ENCODE assay signal across 8 cellular contexts in the genomic region with DNA sequence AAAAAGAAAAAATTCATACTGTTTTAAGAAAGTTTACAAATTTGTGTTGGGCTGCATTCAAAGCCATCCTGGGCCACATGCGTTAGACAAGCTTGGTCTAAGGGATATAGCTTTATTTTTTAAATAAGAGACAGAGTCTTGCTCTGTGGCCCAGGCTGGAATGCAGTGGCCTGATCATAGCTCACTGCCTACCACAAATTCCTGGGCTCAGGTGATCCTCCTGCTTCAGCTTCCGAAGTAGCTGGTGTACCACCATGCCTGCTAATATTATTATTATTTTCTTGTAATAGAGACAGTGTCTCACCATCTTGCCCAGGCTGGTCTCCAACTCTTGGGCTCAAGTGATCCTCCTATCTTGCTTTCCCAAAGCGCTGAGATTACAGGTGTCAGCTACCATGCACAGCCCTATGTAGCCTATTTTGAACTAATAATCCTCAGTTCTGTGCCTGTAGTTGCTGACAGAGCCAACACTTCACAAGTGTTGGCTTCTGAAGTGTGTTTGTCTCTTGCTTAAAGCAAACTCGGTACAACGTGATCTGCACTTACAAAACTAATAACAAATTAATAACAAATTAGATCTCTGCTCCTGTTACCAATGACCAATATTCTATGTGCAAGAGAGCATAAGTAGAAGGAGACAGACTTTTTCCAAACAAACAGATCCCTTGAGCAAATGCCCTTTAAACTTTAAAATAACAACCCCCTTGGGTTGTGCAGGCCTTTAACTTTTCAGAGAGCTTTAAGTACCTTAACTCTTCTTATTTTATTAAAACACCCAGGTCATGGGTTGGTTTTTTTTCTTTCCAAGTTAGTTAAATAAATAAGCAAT.
DNase-seq lines count a peak whose midpoint lies in the region; ATAC-seq and TF ChIP-seq lines count a peak whose summit lies in the region.

No MANE protein-coding gene starts in this region.

- H3K9me2 ChIP-seq in PC-9 (ENCODE audit: insufficient read depth), result no peaks in the 10 kb centered on the region

- no peak for DNase-seq in left lobe of liver (ENCODE audit: low spot score)
- no peak for DNase-seq in smooth muscle cell (lab: John Stamatoyannopoulos, UW; ENCODE audit: unreplicated experiment)
- DNase-seq in mucosa of descending colon, result no peak
- no peak for DNase-seq in omental fat pad (ENCODE audit: low spot score)
- no peak for DNase-seq in stimulated activated CD4-positive, alpha-beta T cell treated with anti-CD3 and anti-CD28 coated beads, Interleukin-4, amount 100 ng/mL, for 4 hours
- no peak for DNase-seq in PC-9

- TF ChIP-seq CTCF in brain (conservative IDR thresholded peaks at IDR 0.05), result no peak
- TF ChIP-seq CTCF in smooth muscle cell (IDR thresholded peaks at IDR 0.05; ENCODE audit: borderline replicate concordance, insufficient read depth, poor library complexity, severe bottlenecking), result no peak
- no peak for TF ChIP-seq CTCF in mucosa of descending colon (IDR thresholded peaks at IDR 0.05)
- TF ChIP-seq CTCF in omental fat pad (IDR thresholded peaks at IDR 0.05), result no peak
- no peak for TF ChIP-seq CTCF in PC-9 (conservative IDR thresholded peaks at IDR 0.05)

- no peaks in the 10 kb centered on the region for H3K36me3 Mint-ChIP-seq in brain

- no peak overlapping the region for H2AFZ ChIP-seq in smooth muscle cell (ENCODE audit: low read depth)
- H2AFZ ChIP-seq in PC-9, result no peak overlapping the region

- H3K4me3 Mint-ChIP-seq in brain, result peak overlapping the region; percentile 49 to 69 (median 59)

- H3K9me3 Mint-ChIP-seq in brain, result peaks cover 0 to 4% (median 0%) of the 10 kb centered on the region in 5 experiments

- BruUV-seq in PC-9 (replicated peaks; lab: Mats Ljungman, UMichigan), result no TSS peak

- no peaks in the 10 kb centered on the region for H3K79me2 ChIP-seq in smooth muscle cell (ENCODE audit: low read depth)
- no peaks in the 10 kb centered on the region for H3K79me2 ChIP-seq in PC-9 (ENCODE audit: low read depth)

- H3K4me3 ChIP-seq in HUES6 (ENCODE audit: low read depth, low read length), result no peak overlapping the region
- no peak overlapping the region for H3K4me3 ChIP-seq in smooth muscle cell
- no peak overlapping the region for H3K4me3 ChIP-seq in mucosa of descending colon
- H3K4me3 ChIP-seq in PC-9, result no peak overlapping the region

- peaks cover 65% of the 10 kb centered on the region for H3K4me1 Mint-ChIP-seq in brain

- H3F3A ChIP-seq in smooth muscle cell (ENCODE audit: low read depth) (peaks cover 25% of the 10 kb centered on the region), PC-9 (ENCODE audit: insufficient read depth, low read depth) (no peaks in the 10 kb centered on the region; the same call in 1 of the 2 replicates)

- CTCF ChIA-PET in PC-9 (lab: Charles Lee), result interaction anchor here (0.6 kb wide), 1 partner anchor 104 kb away, joined by 5 read pairs; no protein-coding TSS in a partner anchor

- H3K27ac ChIP-seq in HUES6 (ENCODE audit: low read depth, low read length) (peak overlapping the region; percentile 71; the same call in 1 of the 2 replicates), smooth muscle cell (ENCODE audit: low read depth) (peak overlapping the region; percentile 91), PC-9 (no peak overlapping the region)

- no peaks in the 10 kb centered on the region for H3K9me3 ChIP-seq in HUES6 (ENCODE audit: control insufficient read depth, insufficient read depth, low read depth, low read length)
- no peaks in the 10 kb centered on the region for H3K9me3 ChIP-seq in smooth muscle cell (replicated peaks; ENCODE audit: low read depth)
- H3K9me3 ChIP-seq in mucosa of descending colon, result no peaks in the 10 kb centered on the region
- H3K9me3 ChIP-seq in PC-9 (ENCODE audit: insufficient read depth, low read depth), result no peaks in the 10 kb centered on the region

- H3K27me3 ChIP-seq in HUES6 (ENCODE audit: control insufficient read depth, insufficient read depth, low read length), result no peaks in the 10 kb centered on the region
- no peaks in the 10 kb centered on the region for H3K27me3 ChIP-seq in smooth muscle cell (ENCODE audit: low read depth)
- H3K27me3 ChIP-seq in PC-9 (ENCODE audit: insufficient read depth, low read depth), result no peaks in the 10 kb centered on the region

- no peaks in the 10 kb centered on the region for H4K20me1 ChIP-seq in smooth muscle cell (ENCODE audit: low read depth)
- H4K20me1 ChIP-seq in PC-9 (ENCODE audit: insufficient read depth), result no peaks in the 10 kb centered on the region

- peak overlapping the region; percentile 66 to 98 (median 95) for H3K27ac Mint-ChIP-seq in brain

- no peaks in the 10 kb centered on the region for H3K36me3 ChIP-seq in HUES6 (ENCODE audit: control insufficient read depth, insufficient read depth, low read length)
- no peaks in the 10 kb centered on the region for H3K36me3 ChIP-seq in smooth muscle cell (ENCODE audit: low read depth)
- no peaks in the 10 kb centered on the region for H3K36me3 ChIP-seq in mucosa of descending colon (ENCODE audit: low read depth)
- H3K36me3 ChIP-seq in PC-9 (ENCODE audit: low read depth), result no peaks in the 10 kb centered on the region

- no peaks in the 10 kb centered on the region for H3K27me3 Mint-ChIP-seq in brain

- H3K4me1 ChIP-seq in HUES6 (ENCODE audit: control insufficient read depth, insufficient read depth, low read length), result peaks cover 23% of the 10 kb centered on the region
- H3K4me1 ChIP-seq in smooth muscle cell (ENCODE audit: low read depth), result peaks cover 31% of the 10 kb centered on the region
- H3K4me1 ChIP-seq in mucosa of descending colon (ENCODE audit: low read depth), result peaks cover 5% of the 10 kb centered on the region
- H3K4me1 ChIP-seq in PC-9 (replicated peaks; ENCODE audit: insufficient read depth), result peaks cover 11% of the 10 kb centered on the region

- ATAC-seq in left lobe of liver (peak; percentile 76), mucosa of descending colon (no peak), omental fat pad (ENCODE audit: low FRiP score) (no peak)

- WGBS in smooth muscle cell (ENCODE audit: low lambda C conversion rate), result 72% methylated on average over 5 of the region's 5 CpGs

- POLR2A ChIA-PET in PC-9 (lab: Charles Lee; ENCODE audit: unreplicated experiment), result interaction anchor here (0.6 kb wide), 1 partner anchor 111 kb away, joined by 3 read pairs; no protein-coding TSS in a partner anchor

- H3K9ac ChIP-seq in HUES6 (ENCODE audit: low read length) (no peak overlapping the region), smooth muscle cell (ENCODE audit: low read depth) (peak overlapping the region; percentile 46)

- peak overlapping the region; percentile 75 for H3K4me2 ChIP-seq in smooth muscle cell
- no peak overlapping the region for H3K4me2 ChIP-seq in PC-9

- intact Hi-C loops in mucosa of descending colon (cut with DNase I, micrococcal nuclease), result no loop called here
- intact Hi-C loops in PC-9 (cut with micrococcal nuclease; ENCODE audit: unreplicated experiment), result no loop called here
